Comparison of ENCODE assay signal across 17 cellular contexts in genomic region chr2:39455826-39456225, GRCh38. TPM values are rescaled to one million over a fixed set of nuclear protein-coding genes. Genes with fewer than 3 reads are reported as not detected.
DNase-seq lines count a peak whose midpoint lies in the region; ATAC-seq and TF ChIP-seq lines count a peak whose summit lies in the region.
"Had no signal": no experiment of that assay in that cellular context is flagged by ENCODE, and none has a peak within 500 bp of the region (broad histone marks: within the 10 kb centered on the region; RNA-seq: fewer than 3 reads in every experiment).

No MANE protein-coding gene starts in this region.

- no peak overlapping the region for H4K91ac ChIP-seq in mesenchymal stem cell (ENCODE audit: low read length)

- H3K23ac ChIP-seq in mesenchymal stem cell (ENCODE audit: low read length in 2 of 2) = no peak overlapping the region

- H3K36me3 ChIP-seq in brain microvascular endothelial cell (replicated peaks) = no peaks in the 10 kb centered on the region
- H3K36me3 ChIP-seq in mesenchymal stem cell (ENCODE audit: control insufficient read depth in 1 of 2, insufficient read depth in 2 of 2, low read depth in 1 of 2, low read length in 2 of 2) = peaks cover 6 to 48% of the 10 kb centered on the region in 2 experiments

- no peak for ATAC-seq in activated CD4-positive, CD25-positive, alpha-beta regulatory T cell treated with anti-CD3 and anti-CD28 coated beads, Interleukin-2, amount 50 U/mL, for 24 hours
- ATAC-seq in HG02763 (IDR thresholded peaks at IDR 0.05; ENCODE audit: unreplicated experiment) (no peak), GM18505 (IDR thresholded peaks at IDR 0.05; ENCODE audit: unreplicated experiment) (no peak)
- ATAC-seq: HCT116 had no signal

- H2BK5ac ChIP-seq in mesenchymal stem cell (ENCODE audit: low read depth, low read length, poor library complexity, severe bottlenecking) = no peak overlapping the region

- no peak overlapping the region for H3K18ac ChIP-seq in mesenchymal stem cell (ENCODE audit: low read depth in 1 of 2, low read length in 2 of 2)

- WGBS in mesenchymal stem cell = 59% methylated on average over 2 of the region's 2 CpGs

- H2AK5ac ChIP-seq in mesenchymal stem cell (ENCODE audit: low read length, severe bottlenecking) = no peak overlapping the region

- no peak overlapping the region for H2BK15ac ChIP-seq in mesenchymal stem cell (ENCODE audit: low read depth, poor library complexity, severe bottlenecking)

- no peak for TF ChIP-seq POLR2A in GM18505 (IDR thresholded peaks at IDR 0.05; ENCODE audit: borderline replicate concordance, extremely low read depth, insufficient read depth, insufficient read length)

- no peak for TF ChIP-seq CTCF in brain microvascular endothelial cell (IDR thresholded peaks at IDR 0.05; ENCODE audit: low read depth, low read length, missing control alignments)

- H3K9ac ChIP-seq in mesenchymal stem cell (ENCODE audit: low read length) = no peak overlapping the region

- H3K4me2 ChIP-seq in mesenchymal stem cell (ENCODE audit: low read length, poor library complexity, severe bottlenecking) = no peak overlapping the region

- peaks cover 19% of the 10 kb centered on the region for H3K9me3 ChIP-seq in mesenchymal stem cell (ENCODE audit: control insufficient read depth, low read length)

- no peaks in the 10 kb centered on the region for H3K27me3 ChIP-seq in brain microvascular endothelial cell (replicated peaks)
- H3K27me3 ChIP-seq in mesenchymal stem cell (ENCODE audit: control insufficient read depth in 1 of 2, insufficient read depth in 1 of 2, low read length in 2 of 2) = no peaks in the 10 kb centered on the region

- H3K27ac ChIP-seq in brain microvascular endothelial cell = peak overlapping the region; percentile 51
- H3K27ac ChIP-seq in mesenchymal stem cell (ENCODE audit: low read length, poor library complexity, severe bottlenecking) = no peak overlapping the region

- no peaks in the 10 kb centered on the region for H3K4me1 ChIP-seq in mesenchymal stem cell (ENCODE audit: control insufficient read depth, insufficient read depth, low read depth, low read length)

- H3K4me3 ChIP-seq in brain microvascular endothelial cell (ENCODE audit: low read depth, low read length) (no peak overlapping the region), mesenchymal stem cell (ENCODE audit: insufficient read depth in 1 of 2, low read depth in 1 of 2, low read length in 2 of 2) (no peak overlapping the region)

- no peak overlapping the region for H2BK120ac ChIP-seq in mesenchymal stem cell (ENCODE audit: low read depth, low read length)

- peak; percentile 15 for DNase-seq in AG20443 (ENCODE audit: low spot score)
- peak; percentile 63 for DNase-seq in M059J (ENCODE audit: low read depth)
- DNase-seq in brain microvascular endothelial cell = peak; percentile 88
- DNase-seq in mesenchymal stem cell = peak; percentile 33
- DNase-seq in activated CD4-positive, alpha-beta T cell treated with anti-CD3 and anti-CD28 coated beads, Interleukin-2, amount 50 U/mL, for 48 hours = no peak
- DNase-seq: C1 segment of cervical spinal cord, DMS 273 treated with DMSO at 0.1 percent for 48 hours, KBM-7, NCI-H1417 treated with DMSO at 0.1 percent for 48 hours, NCI-H1930, NCI-H2171, NCI-H510A, NCI-H774 had no signal

- H3K79me1 ChIP-seq in mesenchymal stem cell (replicated peaks; ENCODE audit: low read length, poor library complexity, severe bottlenecking) = peaks cover 2% of the 10 kb centered on the region

- in situ Hi-C loops in brain microvascular endothelial cell (cut with HindIII; ENCODE audit: low pct_ligation_motif_present, low sequenced_read_pairs) = no loop called here

- no peak overlapping the region for H2AFZ ChIP-seq in mesenchymal stem cell (ENCODE audit: low read depth, low read length)

- no peak overlapping the region for H3K14ac ChIP-seq in mesenchymal stem cell (ENCODE audit: low read length in 2 of 2)

- H3K4ac ChIP-seq in mesenchymal stem cell (ENCODE audit: low read depth in 1 of 2, low read length in 2 of 2) = no peak overlapping the region

- H4K8ac ChIP-seq in mesenchymal stem cell (ENCODE audit: low read length) = no peak overlapping the region

- H2BK12ac ChIP-seq in mesenchymal stem cell (ENCODE audit: low read length in 2 of 2) = no peak overlapping the region

RNA-seq across cellular contexts. Expression of gene MAP4K3, which starts 18.7 kb away (rescaled TPM):
- 12.6 and 21.0 TPM in 2 replicates for total RNA-seq in M059J (2014; rRNA removed; shearing (Covaris generic))
- 31.1 TPM for polyA plus RNA-seq in mesenchymal stem cell (2013, experiment 1 of 2)
- polyA plus RNA-seq in mesenchymal stem cell (2013, experiment 2 of 2) = 32.2 TPM

Comparison
In these comparisons a context has a peak if more than half of its experiments do, and no peak if none do; other contexts are left out.
1. DNase-seq: peak in AG20443 (single experiment), M059J (single experiment), brain microvascular endothelial cell (single experiment) and mesenchymal stem cell (single experiment); none in activated CD4-positive, alpha-beta T cell treated with anti-CD3 and anti-CD28 coated beads, Interleukin-2, amount 50 U/mL, for 48 hours (0 of 2).